20 cellular contexts compared by ENCODE assay signal in the genomic region with DNA sequence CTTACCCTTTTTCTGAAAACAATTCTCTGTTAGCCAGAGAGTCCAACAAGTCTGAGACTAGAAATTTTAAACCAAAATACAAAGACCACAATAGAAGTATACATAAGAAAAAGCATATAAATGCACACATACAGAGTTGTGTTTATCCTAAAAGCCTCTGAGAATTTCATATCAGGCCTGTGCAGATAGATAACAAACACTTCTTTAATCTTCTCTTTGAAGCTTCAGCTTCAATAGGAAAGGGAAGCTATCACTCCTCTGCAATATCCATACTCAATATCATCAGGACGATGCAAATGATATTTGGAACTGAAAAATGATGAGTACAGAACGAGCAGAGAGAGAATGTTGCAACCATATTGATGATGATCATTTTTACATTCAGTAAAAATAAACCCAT.
"Had no signal": no experiment of that assay in that cellular context is flagged by ENCODE, and none has a peak within 500 bp of the region (broad histone marks: within the 10 kb centered on the region; RNA-seq: fewer than 3 reads in every experiment).

No MANE protein-coding gene starts in this region.

- H3K9me3 Mint-ChIP-seq: nephron progenitor cell; stimulated activated naive B cell treated with anti-CD40 and anti-IgM and Interleukin-4, amounts not matched to agents 10 μg/mL and 1 μg/mL and 100 μg/mL, for 72 hours; stimulated activated naive CD8-positive, alpha-beta T cell treated with anti-CD3 and anti-CD28 coated beads, Interleukin-15, amount 100 ng/mL, for 72 hours had no signal

- ATAC-seq: gastroesophageal sphincter; left colon; left ventricle myocardium superior; sciatic nerve; stimulated activated naive B cell treated with anti-CD40 and anti-IgM and Interleukin-4, amounts not matched to agents 10 μg/mL and 1 μg/mL and 100 μg/mL, for 72 hours; stimulated activated naive CD8-positive, alpha-beta T cell treated with anti-CD3 and anti-CD28 coated beads, Interleukin-15, amount 100 ng/mL, for 72 hours; upper lobe of right lung had no signal

- H3K27me3 Mint-ChIP-seq: stimulated activated naive CD8-positive, alpha-beta T cell treated with anti-CD3 and anti-CD28 coated beads, Interleukin-15, amount 100 ng/mL, for 72 hours had no signal

- H3K27ac Mint-ChIP-seq: nephron progenitor cell; stimulated activated naive B cell treated with anti-CD40 and anti-IgM and Interleukin-4, amounts not matched to agents 10 μg/mL and 1 μg/mL and 100 μg/mL, for 72 hours; stimulated activated naive CD8-positive, alpha-beta T cell treated with anti-CD3 and anti-CD28 coated beads, Interleukin-15, amount 100 ng/mL, for 72 hours had no signal

- DNase-seq: effector memory CD4-positive, alpha-beta T cell; esophagus squamous epithelium; foreskin fibroblast; kidney; left colon; left ventricle myocardium superior; mesenchymal stem cell; midbrain; nephron progenitor cell; posterior cingulate gyrus; spleen; stimulated activated CD4-positive, alpha-beta T cell treated with anti-CD3 and anti-CD28 coated beads, Interleukin-15, amount 100 ng/mL, for 24 hours; stimulated activated CD4-positive, alpha-beta T cell treated with anti-CD3 and anti-CD28 coated beads, Interleukin-1b, Interleukin-23, amount 100 ng/mL, for 48 hours; stimulated activated CD4-positive, alpha-beta T cell treated with anti-CD3 and anti-CD28 coated beads, Interleukin-4, amount 100 ng/mL, for 24 hours; stimulated activated naive B cell treated with anti-CD40 and anti-IgM and Interleukin-4, amounts not matched to agents 10 μg/mL and 1 μg/mL and 100 μg/mL, for 72 hours; stimulated activated naive CD8-positive, alpha-beta T cell treated with anti-CD3 and anti-CD28 coated beads, Interleukin-15, amount 100 ng/mL, for 72 hours; testis; upper lobe of right lung had no signal

- H3K4me3 Mint-ChIP-seq: nephron progenitor cell; stimulated activated naive B cell treated with anti-CD40 and anti-IgM and Interleukin-4, amounts not matched to agents 10 μg/mL and 1 μg/mL and 100 μg/mL, for 72 hours; stimulated activated naive CD8-positive, alpha-beta T cell treated with anti-CD3 and anti-CD28 coated beads, Interleukin-15, amount 100 ng/mL, for 72 hours had no signal

- FAIRE-seq: kidney had no signal
